In genomic region chr1:150926094-150926741, GRCh38 we compare ENCODE assay signal across 8 cellular contexts. TPM values are rescaled to one million over a fixed set of nuclear protein-coding genes. Genes with fewer than 3 reads are reported as not detected.
A peak's percentile ranks its signal among the peaks of the same experiment; 100 is the strongest.
DNase-seq lines count a peak whose midpoint lies in the region; ATAC-seq and TF ChIP-seq lines count a peak whose summit lies in the region.

SETDB1 (plus strand) TSS chr1:150926363; CDS start chr1:150927715, 1,352 bp downstream.

- ATAC-seq in GM19395 (IDR thresholded peaks at IDR 0.05; ENCODE audit: unreplicated experiment) (peak; percentile 89), HG03565 (IDR thresholded peaks at IDR 0.05; ENCODE audit: unreplicated experiment) (peak; percentile 78), left lung (peak; percentile 98)

- peaks cover 0 to 24% of the 10 kb centered on the region in 2 donors for H3K4me1 ChIP-seq in left lung

- no peaks in the 10 kb centered on the region for H3K27me3 ChIP-seq in left lung

- H3K27ac ChIP-seq in C4-2B (peak within 1 kb of the TSS; percentile 81), left lung (peak within 1 kb of the TSS; percentile 74 to 79)

- H3K36me3 ChIP-seq in left lung: peaks cover 0 to 36% of the 10 kb centered on the region in 2 donors

- intact Hi-C loops in left lung (cut with DNase I): no loop called here

- DNase-seq in NCI-H774 (lab: John Stamatoyannopoulos, UW): peak; percentile 99
- peak; percentile 88 to 89 for DNase-seq in activated CD4-positive, alpha-beta T cell treated with anti-CD3 and anti-CD28 coated beads, Interleukin-2, amount 50 U/mL, for 4 hours
- DNase-seq in dermis blood vessel endothelial cell: peak; percentile 98
- peak; percentile 96 to 97 for DNase-seq in left lung
- DNase-seq in stimulated activated CD4-positive, alpha-beta T cell treated with anti-CD3 and anti-CD28 coated beads, Interleukin-2, amount 100 ng/mL, for 48 hours: peak; percentile 91 to 92

- peak within 1 kb of the TSS; percentile 51 to 54 for H3K4me3 ChIP-seq in left lung

- H3K9me3 ChIP-seq in left lung: peaks cover 0 to 3% of the 10 kb centered on the region in 2 donors

- peak; percentile 8; the same call in 1 of the 2 replicates for TF ChIP-seq CTCF in C4-2B (conservative IDR thresholded peaks at IDR 0.05)
- no peak for TF ChIP-seq CTCF in left lung (IDR thresholded peaks at IDR 0.05)

RNA-seq across cellular contexts. Expression of gene SETDB1, which starts in this region (rescaled TPM):
- total RNA-seq in dermis blood vessel endothelial cell (38.1 and 45.3 TPM in 2 replicates), left lung (10 to 100 TPM; 33.1 to 49.7 TPM)

Comparison
In these comparisons a context has a peak if more than half of its experiments do, and no peak if none do; other contexts are left out.
1. Peak in every context shown above with its lines: DNase-seq, ATAC-seq, H3K4me3 ChIP-seq and H3K27ac ChIP-seq.